Comparison of ENCODE assay signal across 1 cellular context in the genomic region with DNA sequence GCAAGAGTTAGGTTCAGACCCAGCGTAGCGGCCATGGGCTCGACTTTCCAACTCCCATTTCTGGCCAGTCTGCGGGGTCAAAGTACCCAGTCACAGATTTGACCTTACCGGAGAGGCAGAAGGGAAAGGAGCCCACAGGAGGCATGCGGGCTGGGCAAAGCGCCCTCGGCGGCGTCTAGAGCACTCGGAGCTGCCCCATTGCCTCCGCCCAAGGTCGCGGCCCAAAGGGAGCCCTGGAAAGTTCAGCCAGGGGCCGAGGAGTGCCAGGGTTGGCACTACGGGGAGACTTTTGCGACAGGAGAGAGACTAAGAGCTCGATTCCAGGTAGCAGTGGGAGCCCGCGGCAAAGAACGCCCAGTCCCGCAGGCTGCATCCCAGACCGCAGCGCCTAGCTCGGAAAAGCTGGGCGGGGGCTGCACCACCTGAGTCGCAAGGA.
A peak's percentile ranks its signal among the peaks of the same experiment; 100 is the strongest.
TF ChIP-seq lines count a peak whose summit lies in the region.

No MANE protein-coding gene starts in this region.

TF ChIP-seq in HepG2, 621 proteins besides CTCF, POLR2A, EP300 and RAD21 (continued from another document):
- TF ChIP-seq MAF1 (CRISPR knock-in tag; IDR thresholded peaks at IDR 0.05; ENCODE audit: borderline replicate concordance) (no peak), ZNF496 (CRISPR knock-in tag; IDR thresholded peaks at IDR 0.05; ENCODE audit: insufficient replicate concordance) (no peak), MYNN (CRISPR knock-in tag; IDR thresholded peaks at IDR 0.05; ENCODE audit: low read depth) (no peak), YEATS4 (CRISPR knock-in tag; IDR thresholded peaks at IDR 0.05; ENCODE audit: borderline replicate concordance) (0 out of 2 replicates have a peak, but pooled peaks have one; percentile 13), CAMTA2 (CRISPR knock-in tag; IDR thresholded peaks at IDR 0.05; ENCODE audit: borderline replicate concordance) (0 out of 2 replicates have a peak, but pooled peaks have one; percentile 11), SALL1 (CRISPR knock-in tag; IDR thresholded peaks at IDR 0.05) (0 out of 2 replicates have a peak, but pooled peaks have one; percentile 18), DNMT3B (CRISPR knock-in tag; conservative IDR thresholded peaks at IDR 0.05) (no peak), ZNF775 (CRISPR knock-in tag; IDR thresholded peaks at IDR 0.05; ENCODE audit: borderline replicate concordance) (no peak), EED (CRISPR knock-in tag; IDR thresholded peaks at IDR 0.05) (no peak), KDM6A (CRISPR knock-in tag; IDR thresholded peaks at IDR 0.05; ENCODE audit: low read depth) (no peak), SMC3 (IDR thresholded peaks at IDR 0.05; ENCODE audit: low read length) (no peak), ZBTB7B (CRISPR knock-in tag; IDR thresholded peaks at IDR 0.05) (peak; percentile 16; the same call in 1 of the 2 replicates), SMAD1 (CRISPR knock-in tag; IDR thresholded peaks at IDR 0.05; ENCODE audit: borderline replicate concordance, low read depth) (no peak), SNAPC2 (CRISPR knock-in tag; IDR thresholded peaks at IDR 0.05) (no peak), NAIF1 (CRISPR knock-in tag; IDR thresholded peaks at IDR 0.05; ENCODE audit: borderline replicate concordance) (no peak), TRIM24 (CRISPR knock-in tag; IDR thresholded peaks at IDR 0.05) (no peak), STAT5B (CRISPR knock-in tag; IDR thresholded peaks at IDR 0.05) (no peak), MTF2 (CRISPR knock-in tag; IDR thresholded peaks at IDR 0.05; ENCODE audit: borderline replicate concordance) (0 out of 2 replicates have a peak, but pooled peaks have one; percentile 77), HNRNPL (IDR thresholded peaks at IDR 0.05; ENCODE audit: low read depth, low read length) (peak; percentile 83), HDAC1 (CRISPR knock-in tag; IDR thresholded peaks at IDR 0.05) (peak; percentile 60), SOX13 (IDR thresholded peaks at IDR 0.05) (no peak), SOX13 (CRISPR knock-in tag; conservative IDR thresholded peaks at IDR 0.05 in 1 of 2, IDR thresholded peaks at IDR 0.05 in 1 of 2) (no peak), PHF8 (CRISPR knock-in tag; IDR thresholded peaks at IDR 0.05) (peak; percentile 40; the same call in 1 of the 2 replicates)
- TF ChIP-seq, protein P1, sequence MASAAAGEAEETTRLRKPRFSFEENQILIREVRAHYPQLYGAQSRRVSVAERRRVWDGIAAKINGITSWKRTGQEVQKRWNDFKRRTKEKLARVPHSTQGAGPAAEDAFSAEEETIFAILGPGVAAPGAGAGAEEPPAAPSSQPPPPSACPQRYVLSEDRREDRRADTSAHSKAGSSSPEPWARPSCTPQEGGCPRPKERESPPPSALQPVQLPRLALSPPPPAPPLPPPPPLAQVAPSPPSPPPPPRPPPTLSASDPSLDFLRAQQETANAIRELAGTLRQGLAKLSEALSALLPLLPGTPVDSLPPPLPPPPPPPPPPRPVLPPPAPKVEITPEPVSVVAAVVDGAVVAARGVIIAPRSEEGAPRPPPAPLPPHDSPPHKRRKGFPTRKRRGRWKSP (CRISPR knock-in tag; IDR thresholded peaks at IDR 0.05) = peak; percentile 26; the same call in 1 of the 2 replicates
- TF ChIP-seq, protein P2, sequence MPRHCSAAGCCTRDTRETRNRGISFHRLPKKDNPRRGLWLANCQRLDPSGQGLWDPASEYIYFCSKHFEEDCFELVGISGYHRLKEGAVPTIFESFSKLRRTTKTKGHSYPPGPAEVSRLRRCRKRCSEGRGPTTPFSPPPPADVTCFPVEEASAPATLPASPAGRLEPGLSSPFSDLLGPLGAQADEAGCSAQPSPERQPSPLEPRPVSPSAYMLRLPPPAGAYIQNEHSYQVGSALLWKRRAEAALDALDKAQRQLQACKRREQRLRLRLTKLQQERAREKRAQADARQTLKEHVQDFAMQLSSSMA (CRISPR knock-in tag; IDR thresholded peaks at IDR 0.05) = no peak
- TF ChIP-seq, protein P3, sequence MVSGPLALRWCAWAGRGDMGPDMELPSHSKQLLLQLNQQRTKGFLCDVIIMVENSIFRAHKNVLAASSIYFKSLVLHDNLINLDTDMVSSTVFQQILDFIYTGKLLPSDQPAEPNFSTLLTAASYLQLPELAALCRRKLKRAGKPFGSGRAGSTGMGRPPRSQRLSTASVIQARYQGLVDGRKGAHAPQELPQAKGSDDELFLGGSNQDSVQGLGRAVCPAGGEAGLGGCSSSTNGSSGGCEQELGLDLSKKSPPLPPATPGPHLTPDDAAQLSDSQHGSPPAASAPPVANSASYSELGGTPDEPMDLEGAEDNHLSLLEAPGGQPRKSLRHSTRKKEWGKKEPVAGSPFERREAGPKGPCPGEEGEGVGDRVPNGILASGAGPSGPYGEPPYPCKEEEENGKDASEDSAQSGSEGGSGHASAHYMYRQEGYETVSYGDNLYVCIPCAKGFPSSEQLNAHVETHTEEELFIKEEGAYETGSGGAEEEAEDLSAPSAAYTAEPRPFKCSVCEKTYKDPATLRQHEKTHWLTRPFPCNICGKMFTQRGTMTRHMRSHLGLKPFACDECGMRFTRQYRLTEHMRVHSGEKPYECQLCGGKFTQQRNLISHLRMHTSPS (CRISPR knock-in tag; IDR thresholded peaks at IDR 0.05; ENCODE audit: low read depth) = peak; percentile 54
- TF ChIP-seq, protein P4, sequence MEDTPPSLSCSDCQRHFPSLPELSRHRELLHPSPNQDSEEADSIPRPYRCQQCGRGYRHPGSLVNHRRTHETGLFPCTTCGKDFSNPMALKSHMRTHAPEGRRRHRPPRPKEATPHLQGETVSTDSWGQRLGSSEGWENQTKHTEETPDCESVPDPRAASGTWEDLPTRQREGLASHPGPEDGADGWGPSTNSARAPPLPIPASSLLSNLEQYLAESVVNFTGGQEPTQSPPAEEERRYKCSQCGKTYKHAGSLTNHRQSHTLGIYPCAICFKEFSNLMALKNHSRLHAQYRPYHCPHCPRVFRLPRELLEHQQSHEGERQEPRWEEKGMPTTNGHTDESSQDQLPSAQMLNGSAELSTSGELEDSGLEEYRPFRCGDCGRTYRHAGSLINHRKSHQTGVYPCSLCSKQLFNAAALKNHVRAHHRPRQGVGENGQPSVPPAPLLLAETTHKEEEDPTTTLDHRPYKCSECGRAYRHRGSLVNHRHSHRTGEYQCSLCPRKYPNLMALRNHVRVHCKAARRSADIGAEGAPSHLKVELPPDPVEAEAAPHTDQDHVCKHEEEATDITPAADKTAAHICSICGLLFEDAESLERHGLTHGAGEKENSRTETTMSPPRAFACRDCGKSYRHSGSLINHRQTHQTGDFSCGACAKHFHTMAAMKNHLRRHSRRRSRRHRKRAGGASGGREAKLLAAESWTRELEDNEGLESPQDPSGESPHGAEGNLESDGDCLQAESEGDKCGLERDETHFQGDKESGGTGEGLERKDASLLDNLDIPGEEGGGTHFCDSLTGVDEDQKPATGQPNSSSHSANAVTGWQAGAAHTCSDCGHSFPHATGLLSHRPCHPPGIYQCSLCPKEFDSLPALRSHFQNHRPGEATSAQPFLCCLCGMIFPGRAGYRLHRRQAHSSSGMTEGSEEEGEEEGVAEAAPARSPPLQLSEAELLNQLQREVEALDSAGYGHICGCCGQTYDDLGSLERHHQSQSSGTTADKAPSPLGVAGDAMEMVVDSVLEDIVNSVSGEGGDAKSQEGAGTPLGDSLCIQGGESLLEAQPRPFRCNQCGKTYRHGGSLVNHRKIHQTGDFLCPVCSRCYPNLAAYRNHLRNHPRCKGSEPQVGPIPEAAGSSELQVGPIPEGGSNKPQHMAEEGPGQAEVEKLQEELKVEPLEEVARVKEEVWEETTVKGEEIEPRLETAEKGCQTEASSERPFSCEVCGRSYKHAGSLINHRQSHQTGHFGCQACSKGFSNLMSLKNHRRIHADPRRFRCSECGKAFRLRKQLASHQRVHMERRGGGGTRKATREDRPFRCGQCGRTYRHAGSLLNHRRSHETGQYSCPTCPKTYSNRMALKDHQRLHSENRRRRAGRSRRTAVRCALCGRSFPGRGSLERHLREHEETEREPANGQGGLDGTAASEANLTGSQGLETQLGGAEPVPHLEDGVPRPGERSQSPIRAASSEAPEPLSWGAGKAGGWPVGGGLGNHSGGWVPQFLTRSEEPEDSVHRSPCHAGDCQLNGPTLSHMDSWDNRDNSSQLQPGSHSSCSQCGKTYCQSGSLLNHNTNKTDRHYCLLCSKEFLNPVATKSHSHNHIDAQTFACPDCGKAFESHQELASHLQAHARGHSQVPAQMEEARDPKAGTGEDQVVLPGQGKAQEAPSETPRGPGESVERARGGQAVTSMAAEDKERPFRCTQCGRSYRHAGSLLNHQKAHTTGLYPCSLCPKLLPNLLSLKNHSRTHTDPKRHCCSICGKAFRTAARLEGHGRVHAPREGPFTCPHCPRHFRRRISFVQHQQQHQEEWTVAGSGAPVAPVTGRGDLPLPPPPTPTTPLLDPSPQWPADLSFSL (CRISPR knock-in tag; IDR thresholded peaks at IDR 0.05) = no peak
- TF ChIP-seq, protein P5, sequence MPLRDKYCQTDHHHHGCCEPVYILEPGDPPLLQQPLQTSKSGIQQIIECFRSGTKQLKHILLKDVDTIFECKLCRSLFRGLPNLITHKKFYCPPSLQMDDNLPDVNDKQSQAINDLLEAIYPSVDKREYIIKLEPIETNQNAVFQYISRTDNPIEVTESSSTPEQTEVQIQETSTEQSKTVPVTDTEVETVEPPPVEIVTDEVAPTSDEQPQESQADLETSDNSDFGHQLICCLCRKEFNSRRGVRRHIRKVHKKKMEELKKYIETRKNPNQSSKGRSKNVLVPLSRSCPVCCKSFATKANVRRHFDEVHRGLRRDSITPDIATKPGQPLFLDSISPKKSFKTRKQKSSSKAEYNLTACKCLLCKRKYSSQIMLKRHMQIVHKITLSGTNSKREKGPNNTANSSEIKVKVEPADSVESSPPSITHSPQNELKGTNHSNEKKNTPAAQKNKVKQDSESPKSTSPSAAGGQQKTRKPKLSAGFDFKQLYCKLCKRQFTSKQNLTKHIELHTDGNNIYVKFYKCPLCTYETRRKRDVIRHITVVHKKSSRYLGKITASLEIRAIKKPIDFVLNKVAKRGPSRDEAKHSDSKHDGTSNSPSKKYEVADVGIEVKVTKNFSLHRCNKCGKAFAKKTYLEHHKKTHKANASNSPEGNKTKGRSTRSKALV (CRISPR knock-in tag; IDR thresholded peaks at IDR 0.05) = peak; percentile 71
- TF ChIP-seq, protein P6, sequence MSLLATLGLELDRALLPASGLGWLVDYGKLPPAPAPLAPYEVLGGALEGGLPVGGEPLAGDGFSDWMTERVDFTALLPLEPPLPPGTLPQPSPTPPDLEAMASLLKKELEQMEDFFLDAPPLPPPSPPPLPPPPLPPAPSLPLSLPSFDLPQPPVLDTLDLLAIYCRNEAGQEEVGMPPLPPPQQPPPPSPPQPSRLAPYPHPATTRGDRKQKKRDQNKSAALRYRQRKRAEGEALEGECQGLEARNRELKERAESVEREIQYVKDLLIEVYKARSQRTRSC (CRISPR knock-in tag; IDR thresholded peaks at IDR 0.05; ENCODE audit: low read depth) = no peak
- TF ChIP-seq, protein P7, sequence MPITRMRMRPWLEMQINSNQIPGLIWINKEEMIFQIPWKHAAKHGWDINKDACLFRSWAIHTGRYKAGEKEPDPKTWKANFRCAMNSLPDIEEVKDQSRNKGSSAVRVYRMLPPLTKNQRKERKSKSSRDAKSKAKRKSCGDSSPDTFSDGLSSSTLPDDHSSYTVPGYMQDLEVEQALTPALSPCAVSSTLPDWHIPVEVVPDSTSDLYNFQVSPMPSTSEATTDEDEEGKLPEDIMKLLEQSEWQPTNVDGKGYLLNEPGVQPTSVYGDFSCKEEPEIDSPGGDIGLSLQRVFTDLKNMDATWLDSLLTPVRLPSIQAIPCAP (CRISPR knock-in tag; IDR thresholded peaks at IDR 0.05; ENCODE audit: low read depth) = no peak
- TF ChIP-seq, protein P8, sequence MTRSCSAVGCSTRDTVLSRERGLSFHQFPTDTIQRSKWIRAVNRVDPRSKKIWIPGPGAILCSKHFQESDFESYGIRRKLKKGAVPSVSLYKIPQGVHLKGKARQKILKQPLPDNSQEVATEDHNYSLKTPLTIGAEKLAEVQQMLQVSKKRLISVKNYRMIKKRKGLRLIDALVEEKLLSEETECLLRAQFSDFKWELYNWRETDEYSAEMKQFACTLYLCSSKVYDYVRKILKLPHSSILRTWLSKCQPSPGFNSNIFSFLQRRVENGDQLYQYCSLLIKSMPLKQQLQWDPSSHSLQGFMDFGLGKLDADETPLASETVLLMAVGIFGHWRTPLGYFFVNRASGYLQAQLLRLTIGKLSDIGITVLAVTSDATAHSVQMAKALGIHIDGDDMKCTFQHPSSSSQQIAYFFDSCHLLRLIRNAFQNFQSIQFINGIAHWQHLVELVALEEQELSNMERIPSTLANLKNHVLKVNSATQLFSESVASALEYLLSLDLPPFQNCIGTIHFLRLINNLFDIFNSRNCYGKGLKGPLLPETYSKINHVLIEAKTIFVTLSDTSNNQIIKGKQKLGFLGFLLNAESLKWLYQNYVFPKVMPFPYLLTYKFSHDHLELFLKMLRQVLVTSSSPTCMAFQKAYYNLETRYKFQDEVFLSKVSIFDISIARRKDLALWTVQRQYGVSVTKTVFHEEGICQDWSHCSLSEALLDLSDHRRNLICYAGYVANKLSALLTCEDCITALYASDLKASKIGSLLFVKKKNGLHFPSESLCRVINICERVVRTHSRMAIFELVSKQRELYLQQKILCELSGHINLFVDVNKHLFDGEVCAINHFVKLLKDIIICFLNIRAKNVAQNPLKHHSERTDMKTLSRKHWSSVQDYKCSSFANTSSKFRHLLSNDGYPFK (CRISPR knock-in tag; IDR thresholded peaks at IDR 0.05; ENCODE audit: borderline replicate concordance) = peak; percentile 14; the same call in 1 of the 2 replicates
TF ChIP-seq in HepG2: peak in this region for 30.
